In genomic region chrX:72430405-72430968, GRCh38 we compare ENCODE assay signal across 20 cellular contexts.
"Had no signal": no experiment of that assay in that cellular context is flagged by ENCODE, and none has a peak within 500 bp of the region (broad histone marks: within the 10 kb centered on the region; RNA-seq: fewer than 3 reads in every experiment).

No MANE protein-coding gene starts in this region.

- FAIRE-seq: islet of Langerhans had no signal

- H3K4me2 ChIP-seq: neural progenitor cell had no signal

- H3K4me3 ChIP-seq: neural progenitor cell, right lobe of liver, spleen, tibial artery, uterus had no signal

- H3K27ac ChIP-seq: neural progenitor cell, right lobe of liver, spleen, tibial artery, uterus had no signal

- H3K4me1 Mint-ChIP-seq: activated naive CD4-positive, alpha-beta T cell treated with anti-CD3 and anti-CD28 coated beads, Interleukin-2, amount 10 ng/mL, durations not matched to agents 7 days and 5 days; brain; neural progenitor cell; stimulated activated memory B cell treated with anti-CD40 and anti-IgM and Interleukin-4, amounts not matched to agents 10 μg/mL and 1 μg/mL and 100 μg/mL, for 72 hours had no signal

- H3K9ac ChIP-seq: neural progenitor cell had no signal

- H3K36me3 ChIP-seq: neural progenitor cell, right lobe of liver, uterus had no signal

- H2AFZ ChIP-seq: neural progenitor cell had no signal

- DNase-seq: activated CD4-positive, alpha-beta T cell treated with anti-CD3 and anti-CD28 coated beads for 4 hours; activated CD8-positive, alpha-beta memory T cell treated with anti-CD3 and anti-CD28 coated beads, Interleukin-2, amount 50 U/mL, for 48 hours; activated CD8-positive, alpha-beta T cell treated with anti-CD3 and anti-CD28 coated beads, Interleukin-2, amount 10 ng/mL, durations not matched to agents 7 days and 5 days; activated naive CD4-positive, alpha-beta T cell treated with anti-CD3 and anti-CD28 coated beads, Interleukin-2, amount 10 ng/mL, durations not matched to agents 7 days and 5 days; mesendoderm; posterior cingulate gyrus; right lobe of liver; spleen; stimulated activated CD4-positive, alpha-beta T cell treated with anti-CD3 and anti-CD28 coated beads, Interleukin-1b, Interleukin-23, amount 100 ng/mL, for 48 hours; SW 1271; T-helper 9 cell; tibial artery; uterus had no signal

- H3K4me1 ChIP-seq: neural progenitor cell, right lobe of liver, spleen, tibial artery, uterus had no signal

- H3K27me3 ChIP-seq: neural progenitor cell, right lobe of liver, spleen, tibial artery, uterus had no signal

- H3K27me3 Mint-ChIP-seq: activated naive CD4-positive, alpha-beta T cell treated with anti-CD3 and anti-CD28 coated beads, Interleukin-2, amount 10 ng/mL, durations not matched to agents 7 days and 5 days; brain; dendritic cell treated with granulocyte-macrophage colony-stimulating factor and Interleukin-4, amounts not matched to agents 40 ng/mL and 50 ng/mL, for 4 days; stimulated activated memory B cell treated with anti-CD40 and anti-IgM and Interleukin-4, amounts not matched to agents 10 μg/mL and 1 μg/mL and 100 μg/mL, for 72 hours had no signal

- ATAC-seq: activated CD8-positive, alpha-beta T cell treated with anti-CD3 and anti-CD28 coated beads, Interleukin-2, amount 10 ng/mL, durations not matched to agents 7 days and 5 days; esophagus mucosa; left lobe of liver; right lobe of liver; stimulated activated memory B cell treated with anti-CD40 and anti-IgM and Interleukin-4, amounts not matched to agents 10 μg/mL and 1 μg/mL and 100 μg/mL, for 72 hours had no signal

- H3K4me3 Mint-ChIP-seq: activated CD8-positive, alpha-beta T cell treated with anti-CD3 and anti-CD28 coated beads, Interleukin-2, amount 10 ng/mL, durations not matched to agents 7 days and 5 days; activated naive CD4-positive, alpha-beta T cell treated with anti-CD3 and anti-CD28 coated beads, Interleukin-2, amount 10 ng/mL, durations not matched to agents 7 days and 5 days; brain; dendritic cell treated with granulocyte-macrophage colony-stimulating factor and Interleukin-4, amounts not matched to agents 40 ng/mL and 50 ng/mL, for 4 days; neural progenitor cell; stimulated activated memory B cell treated with anti-CD40 and anti-IgM and Interleukin-4, amounts not matched to agents 10 μg/mL and 1 μg/mL and 100 μg/mL, for 72 hours had no signal

- H3K9me3 ChIP-seq: right lobe of liver, uterus had no signal

- H3K27ac Mint-ChIP-seq: activated CD8-positive, alpha-beta T cell treated with anti-CD3 and anti-CD28 coated beads, Interleukin-2, amount 10 ng/mL, durations not matched to agents 7 days and 5 days; activated naive CD4-positive, alpha-beta T cell treated with anti-CD3 and anti-CD28 coated beads, Interleukin-2, amount 10 ng/mL, durations not matched to agents 7 days and 5 days; brain; dendritic cell treated with granulocyte-macrophage colony-stimulating factor and Interleukin-4, amounts not matched to agents 40 ng/mL and 50 ng/mL, for 4 days; neural progenitor cell; stimulated activated memory B cell treated with anti-CD40 and anti-IgM and Interleukin-4, amounts not matched to agents 10 μg/mL and 1 μg/mL and 100 μg/mL, for 72 hours had no signal
